In the genomic region with DNA sequence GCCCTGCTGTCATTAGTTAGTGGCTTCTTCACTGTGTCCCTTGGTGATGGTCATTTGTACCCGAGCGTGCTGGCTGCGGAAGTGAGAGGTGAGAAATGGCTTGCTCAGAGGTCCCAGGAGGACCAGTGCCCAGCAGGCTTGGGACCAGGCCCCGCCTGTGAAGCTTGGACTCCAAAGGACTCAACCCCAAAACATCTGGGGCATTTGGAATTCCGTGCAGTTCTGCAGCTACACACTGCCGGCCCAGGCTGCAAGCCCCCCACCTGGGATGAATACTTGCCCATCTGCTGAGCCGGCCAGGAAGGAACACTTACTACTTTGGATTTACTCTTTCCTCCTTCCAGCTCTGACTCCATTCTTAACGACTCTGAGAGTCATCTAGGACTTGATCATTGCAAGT, we compare ENCODE assay signal across 24 cellular contexts. TPM values are rescaled to one million over a fixed set of nuclear protein-coding genes. Genes with fewer than 3 reads are reported as not detected.
A peak's percentile ranks its signal among the peaks of the same experiment; 100 is the strongest.
DNase-seq lines count a peak whose midpoint lies in the region; ATAC-seq and TF ChIP-seq lines count a peak whose summit lies in the region.
"Had no signal": no experiment of that assay in that cellular context is flagged by ENCODE, and none has a peak within 500 bp of the region (broad histone marks: within the 10 kb centered on the region; RNA-seq: fewer than 3 reads in every experiment).

No MANE protein-coding gene starts in this region.

- intact Hi-C loops in left ventricle myocardium inferior (cut with micrococcal nuclease) (no loop called here), heart left ventricle (cut with DNase I) (no loop called here)

- DNase-seq in left ventricle myocardium inferior (no peak), heart left ventricle (no peak), endodermal cell (peak; percentile 21), neural crest cell (ENCODE audit: low read depth, low spot score) (no peak), NCI-H345 treated with DMSO at 0.1 percent for 48 hours (lab: John Stamatoyannopoulos, UW; ENCODE audit: unreplicated experiment) (no peak), H4 (ENCODE audit: low spot score) (no peak), SIG-M5 treated with dmso at 0.1 percent for 504 hours (lab: John Stamatoyannopoulos, UW; ENCODE audit: unreplicated experiment) (no peak)
- DNase-seq: 8988T; ACHN; AML-193; BE2C; CD4-positive, alpha-beta T cell; CD8-positive, alpha-beta memory T cell; DMS 273 treated with DMSO at 0.1 percent for 48 hours; DMS79; EL; GDM1; H9 had no signal

- H3K4me3 Mint-ChIP-seq in endodermal cell (no peak overlapping the region), neural crest cell (no peak overlapping the region)
- H3K4me3 Mint-ChIP-seq: CD14-positive monocyte; CD4-positive, alpha-beta T cell; CD8-positive, alpha-beta memory T cell; H9 had no signal

- ATAC-seq in heart left ventricle: no peak
- ATAC-seq: A549, GM12878, HCT116 had no signal

- no peak for TF ChIP-seq POLR2A in heart left ventricle (IDR thresholded peaks at IDR 0.05)

- H3K4me1 ChIP-seq in left ventricle myocardium inferior (peaks cover 59% of the 10 kb centered on the region), heart left ventricle (peaks cover 0 to 56% (median 33%) of the 10 kb centered on the region in 12 donors), endodermal cell (ENCODE audit: control insufficient read depth, insufficient read depth, low read length) (peaks cover 3% of the 10 kb centered on the region)
- H3K4me1 ChIP-seq: A549 had no signal

- peaks cover 35% of the 10 kb centered on the region for H3K36me3 ChIP-seq in left ventricle myocardium inferior
- peaks cover 0 to 41% (median 9%) of the 10 kb centered on the region in 9 donors for H3K36me3 ChIP-seq in heart left ventricle
- no peaks in the 10 kb centered on the region for H3K36me3 ChIP-seq in endodermal cell (ENCODE audit: control insufficient read depth, insufficient read depth, low read length)
- H3K36me3 ChIP-seq: BE2C had no signal

- no peaks in the 10 kb centered on the region for H3K9me3 Mint-ChIP-seq in endodermal cell
- H3K9me3 Mint-ChIP-seq in neural crest cell: no peaks in the 10 kb centered on the region
- H3K9me3 Mint-ChIP-seq: CD4-positive, alpha-beta T cell; CD8-positive, alpha-beta memory T cell; H9 had no signal

- H3K27ac ChIP-seq in left ventricle myocardium inferior (replicated peaks): peak overlapping the region; percentile 61
- H3K27ac ChIP-seq in heart left ventricle: peak overlapping the region in 5 of 12 donors; percentile 17 to 57 (median 42)
- H3K27ac ChIP-seq in endodermal cell (ENCODE audit: low read depth, low read length): no peak overlapping the region
- H3K27ac ChIP-seq: A549; BLaER1 treated with 17β-estradiol and CSF1 and Interleukin-3, amounts not matched to agents 10 nM and 100 nM; GM23248 had no signal

- no peak for TF ChIP-seq CTCF in left ventricle myocardium inferior (IDR thresholded peaks at IDR 0.05; ENCODE audit: borderline replicate concordance)
- no peak for TF ChIP-seq CTCF in heart left ventricle (IDR thresholded peaks at IDR 0.05)
- no peak for TF ChIP-seq CTCF in endodermal cell (conservative IDR thresholded peaks at IDR 0.05)
- TF ChIP-seq CTCF in neural crest cell (conservative IDR thresholded peaks at IDR 0.05): no peak

- H3K27ac Mint-ChIP-seq in endodermal cell: no peak overlapping the region
- H3K27ac Mint-ChIP-seq in neural crest cell (ENCODE audit: unreplicated experiment): peak overlapping the region; percentile 72
- H3K27ac Mint-ChIP-seq: CD4-positive, alpha-beta T cell; CD8-positive, alpha-beta memory T cell had no signal

- H3K36me3 Mint-ChIP-seq in endodermal cell (ENCODE audit: low read depth) (peaks cover 8% of the 10 kb centered on the region), neural crest cell (ENCODE audit: low read depth) (no peaks in the 10 kb centered on the region)
- H3K36me3 Mint-ChIP-seq: CD8-positive, alpha-beta memory T cell had no signal

- H3K9ac ChIP-seq in endodermal cell (ENCODE audit: extremely low read depth, low read length, poor library complexity, severe bottlenecking): no peak overlapping the region
- H3K9ac ChIP-seq: BLaER1 treated with 17β-estradiol and CSF1 and Interleukin-3, amounts not matched to agents 10 nM and 100 nM; GM23248 had no signal

- no peaks in the 10 kb centered on the region for H3K9me3 ChIP-seq in left ventricle myocardium inferior (replicated peaks)
- no peaks in the 10 kb centered on the region for H3K9me3 ChIP-seq in heart left ventricle
- no peaks in the 10 kb centered on the region for H3K9me3 ChIP-seq in endodermal cell (ENCODE audit: control insufficient read depth, low read length)
- H3K9me3 ChIP-seq: A549; BE2C; BLaER1 treated with 17β-estradiol and CSF1 and Interleukin-3, amounts not matched to agents 10 nM and 100 nM had no signal

- H3K4me1 Mint-ChIP-seq in endodermal cell (peaks cover 14% of the 10 kb centered on the region), neural crest cell (peaks cover 13% of the 10 kb centered on the region)

- H3K27me3 ChIP-seq in left ventricle myocardium inferior (ENCODE audit: low read depth) (no peaks in the 10 kb centered on the region), heart left ventricle (no peaks in the 10 kb centered on the region), endodermal cell (ENCODE audit: control insufficient read depth, insufficient read depth, low read length, poor library complexity, severe bottlenecking) (no peaks in the 10 kb centered on the region)
- H3K27me3 ChIP-seq: BE2C; BLaER1 treated with 17β-estradiol and CSF1 and Interleukin-3, amounts not matched to agents 10 nM and 100 nM had no signal

- WGBS in heart left ventricle, 4 donors: 81 to 83% (median 81%) methylated on average over 8 of the region's 8 CpGs
- 84 to 98% methylated on average over 5 to 8 of the region's 8 CpGs for WGBS in endodermal cell (ENCODE audit: insufficient coverage in 1 of 2, insufficient read length in 1 of 2), 2 experiments

- H3K27me3 Mint-ChIP-seq in endodermal cell (ENCODE audit: insufficient read depth) (no peaks in the 10 kb centered on the region), neural crest cell (ENCODE audit: low read depth) (no peaks in the 10 kb centered on the region)
- H3K27me3 Mint-ChIP-seq: CD4-positive, alpha-beta T cell had no signal

- no peak overlapping the region for H3K4me3 ChIP-seq in left ventricle myocardium inferior
- H3K4me3 ChIP-seq in heart left ventricle: no peak overlapping the region
- no peak overlapping the region for H3K4me3 ChIP-seq in endodermal cell (ENCODE audit: low read length)
- H3K4me3 ChIP-seq: A549; BLaER1 treated with 17β-estradiol and CSF1 and Interleukin-3, amounts not matched to agents 10 nM and 100 nM; GM12878; GM23248 had no signal

RNA-seq across cellular contexts. Expression of a gene that starts 18.0 kb away (rescaled TPM):
- 88.5 TPM for total RNA-seq in left ventricle myocardium inferior
- 100 to 1,000 TPM in 3 of 9 donors, 10 to 100 TPM in 6; 36.8 to 554 (median 66.1) TPM for total RNA-seq in heart left ventricle
- 100 to 1,000 TPM in 1 of 2 donors, 10 to 100 TPM in 1; 30.2 to 115 TPM for polyA plus RNA-seq in heart left ventricle
- total RNA-seq in endodermal cell: 10 to 100 TPM; 12.9 to 13.6 TPM
- polyA plus RNA-seq in endodermal cell (2013, experiment 1 of 2): 9.7 TPM
- 8.7 TPM for polyA plus RNA-seq in endodermal cell (2013, experiment 2 of 2)
- total RNA-seq in neural crest cell: 5.2 and 5.3 TPM in 2 replicates
- 3.6 and 4.4 TPM in 2 replicates for total RNA-seq in H4 (2014; rRNA removed; shearing (Covaris generic))
